18 cellular contexts compared by ENCODE assay signal in the genomic region with DNA sequence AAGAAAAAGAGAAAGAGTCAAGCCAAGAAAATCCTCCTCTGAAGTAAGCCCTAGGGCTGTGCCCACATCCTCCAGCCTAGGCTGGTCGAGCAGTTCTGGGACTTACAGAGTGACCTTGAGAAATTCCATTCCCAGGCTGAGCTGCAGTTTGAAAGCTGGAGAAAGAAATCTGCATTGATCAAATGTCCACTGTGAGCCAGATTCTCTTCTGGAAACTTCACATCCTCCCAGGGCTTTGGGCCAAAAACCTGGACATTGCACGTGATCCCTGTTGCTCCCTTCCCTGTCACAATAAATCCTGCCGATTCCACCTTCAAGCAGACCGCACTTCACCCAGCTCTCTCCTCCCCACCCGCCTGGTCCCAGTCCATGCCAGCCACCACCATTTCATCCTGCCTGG. TPM values are rescaled to one million over a fixed set of nuclear protein-coding genes. Genes with fewer than 3 reads are reported as not detected.
DNase-seq lines count a peak whose midpoint lies in the region; ATAC-seq and TF ChIP-seq lines count a peak whose summit lies in the region.
"Had no signal": no experiment of that assay in that cellular context is flagged by ENCODE, and none has a peak within 500 bp of the region (broad histone marks: within the 10 kb centered on the region; RNA-seq: fewer than 3 reads in every experiment).

No MANE protein-coding gene starts in this region.

- H3K36me3 Mint-ChIP-seq in activated T-helper 1 cell treated with anti-CD3 and anti-CD28 coated beads, Interleukin-12 subunit alpha, Interleukin-12 subunit beta, Interleukin-2, Interleukin-4 antibody, amounts not matched to agents 30 ng/mL and 10 ng/mL and 1 ng/mL, durations not matched to agents 14 hours and 24 hours and 36 hours (ENCODE audit: low read depth), result no peaks in the 10 kb centered on the region
- H3K36me3 Mint-ChIP-seq in neural crest cell (ENCODE audit: low read depth), result no peaks in the 10 kb centered on the region

- intact Hi-C loops in activated T-helper 1 cell treated with anti-CD3 and anti-CD28 coated beads, Interleukin-12 subunit alpha, Interleukin-12 subunit beta, Interleukin-2, Interleukin-4 antibody, amounts not matched to agents 30 ng/mL and 10 ng/mL and 1 ng/mL, durations not matched to agents 14 hours and 24 hours and 36 hours (cut with micrococcal nuclease), result no loop called here

- TF ChIP-seq CTCF in neural crest cell (conservative IDR thresholded peaks at IDR 0.05), result no peak

- DNase-seq in EH (ENCODE audit: low read depth) (peak; percentile 36), foreskin melanocyte (peak; percentile 45), neural crest cell (ENCODE audit: low read depth, low spot score) (no peak), SIG-M5 (lab: John Stamatoyannopoulos, UW) (no peak)
- no peak for DNase-seq in activated T-helper 1 cell treated with anti-CD3 and anti-CD28 coated beads, Interleukin-12 subunit alpha, Interleukin-12 subunit beta, Interleukin-2, Interleukin-4 antibody, amounts not matched to agents 30 ng/mL and 10 ng/mL and 1 ng/mL, durations not matched to agents 14 hours and 24 hours and 36 hours (ENCODE audit: low spot score)
- DNase-seq: activated CD4-positive, CD25-positive, alpha-beta regulatory T cell; central memory CD4-positive, alpha-beta T cell; Kasumi-1; NCI-H1105; NCI-H524; stimulated activated CD4-positive, alpha-beta T cell treated with anti-CD3 and anti-CD28 coated beads, Interleukin-2, amount 100 ng/mL, for 24 hours; uterus had no signal

- peaks cover 5% of the 10 kb centered on the region for H3K4me1 Mint-ChIP-seq in activated T-helper 1 cell treated with anti-CD3 and anti-CD28 coated beads, Interleukin-12 subunit alpha, Interleukin-12 subunit beta, Interleukin-2, Interleukin-4 antibody, amounts not matched to agents 30 ng/mL and 10 ng/mL and 1 ng/mL, durations not matched to agents 14 hours and 24 hours and 36 hours (ENCODE audit: low read depth)
- H3K4me1 Mint-ChIP-seq in neural crest cell, result peaks cover 4% of the 10 kb centered on the region

- peak overlapping the region; percentile 10 for H3K27ac Mint-ChIP-seq in activated T-helper 1 cell treated with anti-CD3 and anti-CD28 coated beads, Interleukin-12 subunit alpha, Interleukin-12 subunit beta, Interleukin-2, Interleukin-4 antibody, amounts not matched to agents 30 ng/mL and 10 ng/mL and 1 ng/mL, durations not matched to agents 14 hours and 24 hours and 36 hours
- peak overlapping the region; percentile 86 for H3K27ac Mint-ChIP-seq in neural crest cell (ENCODE audit: unreplicated experiment)
- H3K27ac Mint-ChIP-seq: B cell; T-helper 2 cell treated with Interferon-gamma antibody and Interleukin-4, amounts not matched to agents 5 μg/mL and 100 μg/mL, for 36 hours had no signal

- H3K27me3 Mint-ChIP-seq in activated T-helper 1 cell treated with anti-CD3 and anti-CD28 coated beads, Interleukin-12 subunit alpha, Interleukin-12 subunit beta, Interleukin-2, Interleukin-4 antibody, amounts not matched to agents 30 ng/mL and 10 ng/mL and 1 ng/mL, durations not matched to agents 14 hours and 24 hours and 36 hours (ENCODE audit: insufficient read depth), result no peaks in the 10 kb centered on the region
- peaks cover 21% of the 10 kb centered on the region for H3K27me3 Mint-ChIP-seq in neural crest cell (ENCODE audit: low read depth)
- H3K27me3 Mint-ChIP-seq: B cell had no signal

- ATAC-seq in GM19035 (IDR thresholded peaks at IDR 0.05; ENCODE audit: unreplicated experiment), result no peak
- no peak for ATAC-seq in GM18511 (IDR thresholded peaks at IDR 0.05; ENCODE audit: unreplicated experiment)

- H3K9me3 Mint-ChIP-seq in activated T-helper 1 cell treated with anti-CD3 and anti-CD28 coated beads, Interleukin-12 subunit alpha, Interleukin-12 subunit beta, Interleukin-2, Interleukin-4 antibody, amounts not matched to agents 30 ng/mL and 10 ng/mL and 1 ng/mL, durations not matched to agents 14 hours and 24 hours and 36 hours, result no peaks in the 10 kb centered on the region
- H3K9me3 Mint-ChIP-seq in neural crest cell, result no peaks in the 10 kb centered on the region
- H3K9me3 Mint-ChIP-seq: T-helper 2 cell treated with Interferon-gamma antibody and Interleukin-4, amounts not matched to agents 5 μg/mL and 100 μg/mL, for 36 hours had no signal

- H3K4me3 Mint-ChIP-seq in activated T-helper 1 cell treated with anti-CD3 and anti-CD28 coated beads, Interleukin-12 subunit alpha, Interleukin-12 subunit beta, Interleukin-2, Interleukin-4 antibody, amounts not matched to agents 30 ng/mL and 10 ng/mL and 1 ng/mL, durations not matched to agents 14 hours and 24 hours and 36 hours, result no peak overlapping the region
- no peak overlapping the region for H3K4me3 Mint-ChIP-seq in neural crest cell
- H3K4me3 Mint-ChIP-seq: B cell; T-helper 2 cell treated with Interferon-gamma antibody and Interleukin-4, amounts not matched to agents 5 μg/mL and 100 μg/mL, for 36 hours had no signal

RNA-seq across cellular contexts. Expression of gene TMEM143, which starts 15.7 kb away (rescaled TPM):
- total RNA-seq in activated T-helper 1 cell treated with anti-CD3 and anti-CD28 coated beads, Interleukin-12 subunit alpha, Interleukin-12 subunit beta, Interleukin-2, Interleukin-4 antibody, amounts not matched to agents 30 ng/mL and 10 ng/mL and 1 ng/mL, durations not matched to agents 14 hours and 24 hours and 36 hours, result 7.7 and 14.9 TPM in 2 replicates
- total RNA-seq in neural crest cell, result 6.8 and 8.4 TPM in 2 replicates

RNA-seq across cellular contexts. Expression of gene SYNGR4, which starts 16.1 kb away (rescaled TPM):
- 0.61 TPM in 1 of 2 replicates, not detected in the other for total RNA-seq in activated T-helper 1 cell treated with anti-CD3 and anti-CD28 coated beads, Interleukin-12 subunit alpha, Interleukin-12 subunit beta, Interleukin-2, Interleukin-4 antibody, amounts not matched to agents 30 ng/mL and 10 ng/mL and 1 ng/mL, durations not matched to agents 14 hours and 24 hours and 36 hours
- total RNA-seq in neural crest cell, result not detected in 2 replicates
- total RNA-seq: activated CD8-positive, alpha-beta memory T cell treated with anti-CD3 and anti-CD28 coated beads for 36 hours; B cell; omental fat pad; uterus had no signal

RNA-seq across cellular contexts. Expression of gene EMP3, which starts 22.7 kb away (rescaled TPM):
- total RNA-seq in activated T-helper 1 cell treated with anti-CD3 and anti-CD28 coated beads, Interleukin-12 subunit alpha, Interleukin-12 subunit beta, Interleukin-2, Interleukin-4 antibody, amounts not matched to agents 30 ng/mL and 10 ng/mL and 1 ng/mL, durations not matched to agents 14 hours and 24 hours and 36 hours, result 249 and 253 TPM in 2 replicates
- 27.4 and 30.5 TPM in 2 replicates for total RNA-seq in neural crest cell

RNA-seq across cellular contexts. Expression of gene KDELR1, which starts 43.3 kb away (rescaled TPM):
- 70.9 and 74.2 TPM in 2 replicates for total RNA-seq in activated T-helper 1 cell treated with anti-CD3 and anti-CD28 coated beads, Interleukin-12 subunit alpha, Interleukin-12 subunit beta, Interleukin-2, Interleukin-4 antibody, amounts not matched to agents 30 ng/mL and 10 ng/mL and 1 ng/mL, durations not matched to agents 14 hours and 24 hours and 36 hours
- 163 and 172 TPM in 2 replicates for total RNA-seq in neural crest cell

RNA-seq across cellular contexts. Expression of gene GRIN2D, which starts 45.4 kb away (rescaled TPM):
- 0.16 and 0.17 TPM in 2 replicates for total RNA-seq in activated T-helper 1 cell treated with anti-CD3 and anti-CD28 coated beads, Interleukin-12 subunit alpha, Interleukin-12 subunit beta, Interleukin-2, Interleukin-4 antibody, amounts not matched to agents 30 ng/mL and 10 ng/mL and 1 ng/mL, durations not matched to agents 14 hours and 24 hours and 36 hours
- 0.68 and 0.75 TPM in 2 replicates for total RNA-seq in neural crest cell
- total RNA-seq: B cell had no signal

Comparison
In these comparisons a context has a peak if more than half of its experiments do, and no peak if none do; other contexts are left out.
1. DNase-seq: peak in EH (single experiment) and foreskin melanocyte (single experiment); none in activated T-helper 1 cell treated with anti-CD3 and anti-CD28 coated beads, Interleukin-12 subunit alpha, Interleukin-12 subunit beta, Interleukin-2, Interleukin-4 antibody, amounts not matched to agents 30 ng/mL and 10 ng/mL and 1 ng/mL, durations not matched to agents 14 hours and 24 hours and 36 hours (single experiment), neural crest cell (single experiment) and SIG-M5 (single experiment).